19 cellular contexts compared by ENCODE assay signal in genomic region chr2:133777607-133778006, GRCh38.
DNase-seq lines count a peak whose midpoint lies in the region; ATAC-seq, FAIRE-seq and TF ChIP-seq lines count a peak whose summit lies in the region.
"Had no signal": no experiment of that assay in that cellular context is flagged by ENCODE, and none has a peak within 500 bp of the region (broad histone marks: within the 10 kb centered on the region; RNA-seq: fewer than 3 reads in every experiment).

No MANE protein-coding gene starts in this region.

- H3F3A ChIP-seq in GM23248 (ENCODE audit: insufficient read depth): no peaks in the 10 kb centered on the region

- H3K27ac Mint-ChIP-seq in activated CD4-positive, alpha-beta memory T cell treated with anti-CD3 and anti-CD28 coated beads for 36 hours: no peak overlapping the region
- H3K27ac Mint-ChIP-seq: activated naive CD4-positive, alpha-beta T cell treated with anti-CD3 and anti-CD28 coated beads for 36 hours; naive thymus-derived CD8-positive, alpha-beta T cell; stimulated activated effector memory CD8-positive, alpha-beta T cell treated with anti-CD3 and anti-CD28 coated beads, Interleukin-12 subunit alpha, Interleukin-12 subunit beta, amount 100 ng/mL, for 72 hours had no signal

- WGBS in GM23248 (ENCODE audit: low coverage in 1 of 2, low lambda C conversion rate in 2 of 2, missing lambda C conversion rate in 2 of 2), 2 experiments: 49% methylated on average over 6 of the region's 6 CpGs
- WGBS in right lobe of liver (ENCODE audit: insufficient coverage, low coverage, low lambda C conversion rate, missing lambda C conversion rate): 59% methylated on average over 6 of the region's 6 CpGs
- 41 to 52% (median 46%) methylated on average over 6 of the region's 6 CpGs for WGBS in small intestine, 3 donors

- H3K27me3 ChIP-seq in GM23248 (replicated peaks; ENCODE audit: insufficient read depth) (no peaks in the 10 kb centered on the region), Karpas-422 (ENCODE audit: low read length) (peaks cover 6% of the 10 kb centered on the region; the same call in 1 of the 2 replicates), right lobe of liver (no peaks in the 10 kb centered on the region), small intestine (ENCODE audit: control insufficient read depth in 2 of 2, insufficient read depth in 2 of 2, low read length in 2 of 2) (no peaks in the 10 kb centered on the region)
- H3K27me3 ChIP-seq: upper lobe of left lung had no signal

- CTCF ChIA-PET in activated CD4-positive, alpha-beta memory T cell treated with anti-CD3 and anti-CD28 coated beads for 36 hours (lab: Charles Lee): no interaction called here

- no peak for TF ChIP-seq POLR2A in right lobe of liver (IDR thresholded peaks at IDR 0.05)

- FAIRE-seq in small intestine (lab: Jason Lieb, UNC): no peak
- FAIRE-seq: endothelial cell of umbilical vein, GM19239, K562 had no signal

- intact Hi-C loops in right lobe of liver (cut with DNase I): loop anchor here in 1 of 2 donors (10.0 kb wide), 1 partner anchor 203 kb away; no protein-coding TSS in a partner anchor
- intact Hi-C loops in activated CD4-positive, alpha-beta memory T cell treated with anti-CD3 and anti-CD28 coated beads for 36 hours (cut with micrococcal nuclease): no loop called here

- ATAC-seq in right lobe of liver: peak; percentile 54 to 69 (median 68)
- ATAC-seq: K562; left colon; naive thymus-derived CD8-positive, alpha-beta T cell; sciatic nerve; stimulated activated effector memory CD8-positive, alpha-beta T cell treated with anti-CD3 and anti-CD28 coated beads, Interleukin-12 subunit alpha, Interleukin-12 subunit beta, amount 100 ng/mL, for 72 hours had no signal

- no peak overlapping the region for H3K4me3 Mint-ChIP-seq in activated CD4-positive, alpha-beta memory T cell treated with anti-CD3 and anti-CD28 coated beads for 36 hours
- H3K4me3 Mint-ChIP-seq: activated naive CD4-positive, alpha-beta T cell treated with anti-CD3 and anti-CD28 coated beads for 36 hours; naive thymus-derived CD8-positive, alpha-beta T cell; stimulated activated effector memory CD8-positive, alpha-beta T cell treated with anti-CD3 and anti-CD28 coated beads, Interleukin-12 subunit alpha, Interleukin-12 subunit beta, amount 100 ng/mL, for 72 hours had no signal

- H3K79me2 ChIP-seq in GM23248 (ENCODE audit: insufficient read depth) (no peaks in the 10 kb centered on the region), Karpas-422 (ENCODE audit: low read length) (no peaks in the 10 kb centered on the region)

- peak; percentile 27 for DNase-seq in GM23248
- peak; percentile 44 for DNase-seq in Karpas-422
- DNase-seq in astrocyte of the hippocampus (ENCODE audit: low read depth, low spot score): peak; percentile 67
- DNase-seq in right lobe of liver: peak in 1 of 3 donors; percentile 24
- no peak for DNase-seq in activated CD4-positive, alpha-beta memory T cell treated with anti-CD3 and anti-CD28 coated beads for 36 hours
- DNase-seq in GM19238 (ENCODE audit: insufficient read length, low spot score): no peak
- no peak for DNase-seq in small intestine
- DNase-seq: activated naive CD4-positive, alpha-beta T cell treated with anti-CD3 and anti-CD28 coated beads for 36 hours; caudate nucleus; left colon; naive thymus-derived CD8-positive, alpha-beta T cell; NCI-H187; stimulated activated CD4-positive, alpha-beta T cell treated with anti-CD3 and anti-CD28 coated beads, Interleukin-4, amount 100 ng/mL, for 4 hours; upper lobe of left lung had no signal

- no peak overlapping the region for H3K27ac ChIP-seq in GM23248
- no peak overlapping the region for H3K27ac ChIP-seq in Karpas-422 (ENCODE audit: low read length)
- H3K27ac ChIP-seq in right lobe of liver: peak overlapping the region in 2 of 3 donors; percentile 72 to 73
- no peak overlapping the region for H3K27ac ChIP-seq in small intestine (ENCODE audit: low read depth in 1 of 2, low read length in 1 of 2)
- H3K27ac ChIP-seq: upper lobe of left lung had no signal

- H3K36me3 ChIP-seq in GM23248 (ENCODE audit: low read depth): no peaks in the 10 kb centered on the region
- H3K36me3 ChIP-seq in Karpas-422 (ENCODE audit: insufficient read depth, low read length): no peaks in the 10 kb centered on the region
- no peaks in the 10 kb centered on the region for H3K36me3 ChIP-seq in right lobe of liver
- no peaks in the 10 kb centered on the region for H3K36me3 ChIP-seq in small intestine (ENCODE audit: control insufficient read depth in 2 of 2, insufficient read depth in 2 of 2, low read length in 2 of 2)
- H3K36me3 ChIP-seq: upper lobe of left lung had no signal

- no peaks in the 10 kb centered on the region for H3K9me3 Mint-ChIP-seq in activated CD4-positive, alpha-beta memory T cell treated with anti-CD3 and anti-CD28 coated beads for 36 hours
- H3K9me3 Mint-ChIP-seq: activated naive CD4-positive, alpha-beta T cell treated with anti-CD3 and anti-CD28 coated beads for 36 hours; naive thymus-derived CD8-positive, alpha-beta T cell; stimulated activated effector memory CD8-positive, alpha-beta T cell treated with anti-CD3 and anti-CD28 coated beads, Interleukin-12 subunit alpha, Interleukin-12 subunit beta, amount 100 ng/mL, for 72 hours had no signal

- in situ Hi-C loops in GM23248 (cut with MboI): no loop called here

- H4K20me1 ChIP-seq in GM23248 (ENCODE audit: insufficient read depth) (no peaks in the 10 kb centered on the region), Karpas-422 (ENCODE audit: insufficient read depth, low read depth, low read length) (no peaks in the 10 kb centered on the region)

- no peaks in the 10 kb centered on the region for H3K4me1 Mint-ChIP-seq in activated CD4-positive, alpha-beta memory T cell treated with anti-CD3 and anti-CD28 coated beads for 36 hours (ENCODE audit: low read depth)
- H3K4me1 Mint-ChIP-seq: naive thymus-derived CD8-positive, alpha-beta T cell; stimulated activated effector memory CD8-positive, alpha-beta T cell treated with anti-CD3 and anti-CD28 coated beads, Interleukin-12 subunit alpha, Interleukin-12 subunit beta, amount 100 ng/mL, for 72 hours had no signal

- H3K9ac ChIP-seq in GM23248: no peak overlapping the region
- no peak overlapping the region for H3K9ac ChIP-seq in Karpas-422 (ENCODE audit: low read length)

- H3K4me1 ChIP-seq in GM23248 (ENCODE audit: insufficient read depth) (peaks cover 11% of the 10 kb centered on the region), Karpas-422 (ENCODE audit: low read length) (no peaks in the 10 kb centered on the region), right lobe of liver (peaks cover 0 to 19% (median 6%) of the 10 kb centered on the region in 4 donors), small intestine (ENCODE audit: control insufficient read depth in 2 of 2, insufficient read depth in 1 of 2, low read depth in 1 of 2, low read length in 1 of 2) (no peaks in the 10 kb centered on the region)

- H3K4me3 ChIP-seq in GM23248 (no peak overlapping the region), Karpas-422 (ENCODE audit: low read length) (no peak overlapping the region), right lobe of liver (no peak overlapping the region), small intestine (ENCODE audit: low read depth in 1 of 2, low read length in 2 of 2) (no peak overlapping the region)
- H3K4me3 ChIP-seq: K562, upper lobe of left lung had no signal

- H3K4me2 ChIP-seq in GM23248 (ENCODE audit: unreplicated experiment) (no peak overlapping the region), Karpas-422 (ENCODE audit: low read depth, low read length, poor library complexity, severe bottlenecking) (no peak overlapping the region)

- H2AFZ ChIP-seq in GM23248 (no peak overlapping the region), Karpas-422 (ENCODE audit: low read length) (no peak overlapping the region)

- H3K9me2 ChIP-seq in GM23248 (ENCODE audit: insufficient read depth) (no peaks in the 10 kb centered on the region), Karpas-422 (replicated peaks; ENCODE audit: insufficient read depth, low read length) (no peaks in the 10 kb centered on the region)

- no peaks in the 10 kb centered on the region for H3K36me3 Mint-ChIP-seq in activated CD4-positive, alpha-beta memory T cell treated with anti-CD3 and anti-CD28 coated beads for 36 hours
- H3K36me3 Mint-ChIP-seq: naive thymus-derived CD8-positive, alpha-beta T cell; stimulated activated effector memory CD8-positive, alpha-beta T cell treated with anti-CD3 and anti-CD28 coated beads, Interleukin-12 subunit alpha, Interleukin-12 subunit beta, amount 100 ng/mL, for 72 hours had no signal

- no peaks in the 10 kb centered on the region for H3K27me3 Mint-ChIP-seq in activated CD4-positive, alpha-beta memory T cell treated with anti-CD3 and anti-CD28 coated beads for 36 hours

- H3K9me3 ChIP-seq in GM23248 (ENCODE audit: low read depth): no peaks in the 10 kb centered on the region
- no peaks in the 10 kb centered on the region for H3K9me3 ChIP-seq in Karpas-422 (ENCODE audit: low read length)
- no peaks in the 10 kb centered on the region for H3K9me3 ChIP-seq in right lobe of liver
- no peaks in the 10 kb centered on the region for H3K9me3 ChIP-seq in small intestine (ENCODE audit: control insufficient read depth, low read depth)
- H3K9me3 ChIP-seq: upper lobe of left lung had no signal

- no peak for TF ChIP-seq CTCF in right lobe of liver (IDR thresholded peaks at IDR 0.05)

- POLR2A ChIA-PET in activated CD4-positive, alpha-beta memory T cell treated with anti-CD3 and anti-CD28 coated beads for 36 hours (lab: Charles Lee): no interaction called here

Comparison
In these comparisons a context has a peak if more than half of its experiments do, and no peak if none do; other contexts are left out.
1. DNase-seq: peak in GM23248 (single experiment), Karpas-422 (single experiment) and astrocyte of the hippocampus (single experiment); none in activated CD4-positive, alpha-beta memory T cell treated with anti-CD3 and anti-CD28 coated beads for 36 hours (single experiment), GM19238 (single experiment) and small intestine (single experiment).
2. H3K27ac ChIP-seq: peak in right lobe of liver (2 of 3); none in GM23248 (single experiment), Karpas-422 (single experiment) and small intestine (0 of 2).